22 cellular contexts compared by ENCODE assay signal in genomic region chr4:8585721-8586161, GRCh38. TPM values are rescaled to one million over a fixed set of nuclear protein-coding genes. Genes with fewer than 3 reads are reported as not detected.
"Had no signal": no experiment of that assay in that cellular context is flagged by ENCODE, and none has a peak within 500 bp of the region (broad histone marks: within the 10 kb centered on the region; RNA-seq: fewer than 3 reads in every experiment).

No MANE protein-coding gene starts in this region.

- H3K27ac ChIP-seq: body of pancreas, epithelial cell of prostate, foreskin keratinocyte, left lung, neutrophil, parathyroid adenoma, tibial artery, vagina had no signal

- ATAC-seq: activated CD8-positive, alpha-beta T cell treated with anti-CD3 and anti-CD28 coated beads, Interleukin-2, amount 10 ng/mL, durations not matched to agents 7 days and 5 days; body of pancreas; foreskin keratinocyte; left lung; mucosa of descending colon; naive thymus-derived CD4-positive, alpha-beta T cell; stimulated activated naive CD8-positive, alpha-beta T cell treated with anti-CD3 and anti-CD28 coated beads, Interleukin-15, Interleukin-2, amounts not matched to agents 100 U/mL and 50 U/mL, for 24 hours had no signal

- DNase-seq: activated CD4-positive, alpha-beta T cell treated with anti-CD3 and anti-CD28 coated beads, Interleukin-2, amount 10 ng/mL, durations not matched to agents 24 days and 14 days; activated CD8-positive, alpha-beta T cell treated with anti-CD3 and anti-CD28 coated beads, Interleukin-2, amount 10 ng/mL, durations not matched to agents 7 days and 5 days; activated naive CD4-positive, alpha-beta T cell treated with anti-CD3 and anti-CD28 coated beads for 36 hours; activated T-cell treated with anti-CD3 and anti-CD28 coated beads, Interleukin-2, amount 50 U/mL, for 24 hours; foreskin keratinocyte; hippocampal formation; islet precursor cell; mucosa of descending colon; naive thymus-derived CD4-positive, alpha-beta T cell; stimulated activated naive CD8-positive, alpha-beta T cell treated with anti-CD3 and anti-CD28 coated beads, Interleukin-15, Interleukin-2, amounts not matched to agents 100 U/mL and 50 U/mL, for 24 hours; substantia nigra had no signal

- H3K4me3 ChIP-seq: body of pancreas, left lung, mucosa of descending colon, tibial artery, vagina had no signal

- H3K27me3 ChIP-seq: body of pancreas, vagina had no signal

- H3K4me1 ChIP-seq: body of pancreas, foreskin keratinocyte, left lung, parathyroid adenoma had no signal

- H2AFZ ChIP-seq: parathyroid adenoma had no signal

- H3K9ac ChIP-seq: parathyroid adenoma had no signal

- H3K79me2 ChIP-seq: parathyroid adenoma had no signal

- FAIRE-seq: TTC549 had no signal

- H3K9me3 ChIP-seq: body of pancreas, left lung, mucosa of descending colon, neutrophil, tibial artery, vagina had no signal

- H3K36me3 ChIP-seq: left lung, neutrophil, tibial artery, vagina had no signal

RNA-seq across cellular contexts. Expression of gene GPR78, which starts 5.5 kb away (rescaled TPM):
- total RNA-seq: activated CD4-positive, alpha-beta T cell treated with anti-CD3 and anti-CD28 coated beads, Interleukin-2, amount 10 ng/mL, durations not matched to agents 24 days and 14 days; activated CD8-positive, alpha-beta T cell treated with anti-CD3 and anti-CD28 coated beads, Interleukin-2, amount 10 ng/mL, durations not matched to agents 7 days and 5 days; activated naive CD4-positive, alpha-beta T cell treated with anti-CD3 and anti-CD28 coated beads for 36 hours; body of pancreas; dermis microvascular lymphatic vessel endothelial cell; foreskin keratinocyte; naive thymus-derived CD4-positive, alpha-beta T cell; renal cortical epithelial cell; T-helper 2 cell treated with Interferon-gamma antibody and Interleukin-4, amounts not matched to agents 100 ng/mL and 5 ng/mL, for 36 hours had no signal
- polyA plus RNA-seq: foreskin keratinocyte; naive thymus-derived CD4-positive, alpha-beta T cell had no signal

RNA-seq across cellular contexts. Expression of gene CPZ, which starts 6.8 kb away (rescaled TPM):
- total RNA-seq: activated CD4-positive, alpha-beta T cell treated with anti-CD3 and anti-CD28 coated beads, Interleukin-2, amount 10 ng/mL, durations not matched to agents 24 days and 14 days; activated naive CD4-positive, alpha-beta T cell treated with anti-CD3 and anti-CD28 coated beads for 36 hours; dermis microvascular lymphatic vessel endothelial cell; foreskin keratinocyte; naive thymus-derived CD4-positive, alpha-beta T cell; T-helper 2 cell treated with Interferon-gamma antibody and Interleukin-4, amounts not matched to agents 100 ng/mL and 5 ng/mL, for 36 hours had no signal
- polyA plus RNA-seq: foreskin keratinocyte; naive thymus-derived CD4-positive, alpha-beta T cell had no signal
